ENCODE assay signal across 21 cellular contexts in genomic region chr16:88734361-88734728, GRCh38. TPM values are rescaled to one million over a fixed set of nuclear protein-coding genes. Genes with fewer than 3 reads are reported as not detected.
"Had no signal": no experiment of that assay in that cellular context is flagged by ENCODE, and none has a peak within 500 bp of the region (broad histone marks: within the 10 kb centered on the region; RNA-seq: fewer than 3 reads in every experiment).

No MANE protein-coding gene starts in this region.

- H3K9me3 ChIP-seq: heart right ventricle, pancreas, psoas muscle, right atrium auricular region, spleen, thoracic aorta, vagina had no signal

- H3K4me1 ChIP-seq: pancreas, psoas muscle had no signal

- H3K4me3 ChIP-seq: heart right ventricle, pancreas, psoas muscle, right atrium auricular region, spleen, thoracic aorta, vagina had no signal

- DNase-seq: activated CD8-positive, alpha-beta memory T cell treated with anti-CD3 and anti-CD28 coated beads, Interleukin-2, amount 50 U/mL, for 4 hours; activated T-cell treated with anti-CD3 and anti-CD28 coated beads, Interleukin-2, amount 50 U/mL, for 24 hours; aorta; effector CD4-positive, alpha-beta T cell; erythroblast; foreskin fibroblast; heart right ventricle; islet precursor cell; left cardiac atrium; pancreas; psoas muscle; spleen; stimulated activated CD4-positive, alpha-beta T cell treated with anti-CD3 and anti-CD28 coated beads, Interleukin-4, amount 100 ng/mL, for 1 hour; stimulated activated naive CD4-positive, alpha-beta T cell had no signal

- H3K27me3 ChIP-seq: heart right ventricle, pancreas, right atrium auricular region, spleen, vagina had no signal

- ATAC-seq: activated naive CD4-positive, alpha-beta T cell treated with anti-CD3 and anti-CD28 coated beads, Interleukin-2, amount 50 U/mL, for 72 hours; activated T-helper 17 cell treated with anti-CD3 and anti-CD28 coated beads, Interleukin-2, amount 50 U/mL, for 72 hours; heart right ventricle; left cardiac atrium; pancreas; psoas muscle; WTC11 had no signal

- H3K27ac ChIP-seq: heart right ventricle, pancreas, psoas muscle, right atrium auricular region, spleen, thoracic aorta, vagina had no signal

RNA-seq across cellular contexts. Expression of gene SNAI3, which starts 48.0 kb away (rescaled TPM):
- polyA plus RNA-seq: fibroblast of lung had no signal
